12 cellular contexts compared by ENCODE assay signal in genomic region chr9:79633558-79633957, GRCh38.
"Had no signal": no experiment of that assay in that cellular context is flagged by ENCODE, and none has a peak within 500 bp of the region (broad histone marks: within the 10 kb centered on the region; RNA-seq: fewer than 3 reads in every experiment).

No MANE protein-coding gene starts in this region.

- H3K27me3 ChIP-seq: brain microvascular endothelial cell, spleen had no signal

- H3K36me3 ChIP-seq: brain microvascular endothelial cell, thoracic aorta had no signal

- H3K27ac Mint-ChIP-seq: activated naive CD4-positive, alpha-beta T cell treated with anti-CD3 and anti-CD28 coated beads, Interleukin-2, amount 10 ng/mL, durations not matched to agents 7 days and 5 days; activated T-helper 1 cell treated with anti-CD3 and anti-CD28 coated beads, Interleukin-12 subunit alpha, Interleukin-12 subunit beta, Interleukin-2, Interleukin-4 antibody, amounts not matched to agents 30 ng/mL and 10 ng/mL and 1 ng/mL, durations not matched to agents 14 hours and 24 hours and 36 hours had no signal

- DNase-seq: activated CD4-positive, alpha-beta T cell treated with anti-CD3 and anti-CD28 coated beads for 48 hours; activated naive CD4-positive, alpha-beta T cell treated with anti-CD3 and anti-CD28 coated beads, Interleukin-2, amount 10 ng/mL, durations not matched to agents 7 days and 5 days; brain microvascular endothelial cell; cerebellar nuclear complex; naive thymus-derived CD8-positive, alpha-beta T cell; spleen; stimulated activated CD4-positive, alpha-beta T cell treated with anti-CD3 and anti-CD28 coated beads, Interleukin-2, amount 100 ng/mL, for 24 hours; T1000 had no signal

- H3K4me3 ChIP-seq: spleen, thoracic aorta had no signal

- H3K9me3 ChIP-seq: thoracic aorta had no signal

- H3K4me3 Mint-ChIP-seq: activated naive CD4-positive, alpha-beta T cell treated with anti-CD3 and anti-CD28 coated beads, Interleukin-2, amount 10 ng/mL, durations not matched to agents 7 days and 5 days; activated T-helper 1 cell treated with anti-CD3 and anti-CD28 coated beads, Interleukin-12 subunit alpha, Interleukin-12 subunit beta, Interleukin-2, Interleukin-4 antibody, amounts not matched to agents 30 ng/mL and 10 ng/mL and 1 ng/mL, durations not matched to agents 14 hours and 24 hours and 36 hours; stimulated activated naive CD8-positive, alpha-beta T cell treated with anti-CD3 and anti-CD28 coated beads, Interleukin-15, Interleukin-2, amounts not matched to agents 100 ng/mL and 50 ng/mL, for 24 hours had no signal

- H3K27ac ChIP-seq: brain microvascular endothelial cell, thoracic aorta had no signal

- H3K9me3 Mint-ChIP-seq: activated naive CD4-positive, alpha-beta T cell treated with anti-CD3 and anti-CD28 coated beads, Interleukin-2, amount 10 ng/mL, durations not matched to agents 7 days and 5 days had no signal

- ATAC-seq: sciatic nerve had no signal

- H3K27me3 Mint-ChIP-seq: activated naive CD4-positive, alpha-beta T cell treated with anti-CD3 and anti-CD28 coated beads, Interleukin-2, amount 10 ng/mL, durations not matched to agents 7 days and 5 days; naive thymus-derived CD8-positive, alpha-beta T cell; stimulated activated naive CD8-positive, alpha-beta T cell treated with anti-CD3 and anti-CD28 coated beads, Interleukin-15, Interleukin-2, amounts not matched to agents 100 ng/mL and 50 ng/mL, for 24 hours had no signal
